ENCODE assay signal across 25 cellular contexts in genomic region chr3:181824961-181825360, GRCh38.
"Had no signal": no experiment of that assay in that cellular context is flagged by ENCODE, and none has a peak within 500 bp of the region (broad histone marks: within the 10 kb centered on the region; RNA-seq: fewer than 3 reads in every experiment).

No MANE protein-coding gene starts in this region.

- DNase-seq: activated CD4-positive, alpha-beta T cell treated with anti-CD3 and anti-CD28 coated beads for 36 hours; activated CD4-positive, alpha-beta T cell treated with anti-CD3 and anti-CD28 coated beads, Interleukin-2, amount 50 U/mL, for 1 hour; activated CD8-positive, alpha-beta memory T cell treated with anti-CD3 and anti-CD28 coated beads, Interleukin-2, amount 50 U/mL, for 4 hours; activated CD8-positive, alpha-beta T cell treated with anti-CD3 and anti-CD28 coated beads for 36 hours; activated gamma-delta T cell treated with Interleukin-2 at 50 U/mL for 16 hours; activated naive CD4-positive, alpha-beta T cell treated with anti-CD3 and anti-CD28 coated beads, Interleukin-2, amount 10 ng/mL, durations not matched to agents 7 days and 5 days; activated naive CD8-positive, alpha-beta T cell treated with anti-CD3 and anti-CD28 coated beads for 36 hours; activated T-cell treated with anti-CD3 and anti-CD28 coated beads, Interleukin-2, amount 50 U/mL, for 72 hours; brain microvascular endothelial cell; NCI-H1092; NCI-H1417; NCI-H2081; NCI-H446; NCI-H524; OCI-M1; Peyer's patch; Right ventricle myocardium superior; SJCRH30; SK-N-SH; T-helper 1 cell had no signal

- H3K27ac ChIP-seq: brain microvascular endothelial cell, cardiac muscle cell, KMS-11, Peyer's patch, RWPE1, SJCRH30, VCaP had no signal

- H3K9ac ChIP-seq: KMS-11, SK-N-SH had no signal

- H3K27me3 ChIP-seq: brain microvascular endothelial cell, cardiac muscle cell, Peyer's patch, SJCRH30 had no signal

- ATAC-seq: activated CD4-positive, alpha-beta T cell treated with anti-CD3 and anti-CD28 coated beads for 36 hours; activated CD8-positive, alpha-beta T cell treated with anti-CD3 and anti-CD28 coated beads for 36 hours; activated T-cell treated with anti-CD3 and anti-CD28 coated beads, Interleukin-2, amount 50 U/mL, for 72 hours had no signal

- H3K4me3 Mint-ChIP-seq: activated CD4-positive, alpha-beta T cell treated with anti-CD3 and anti-CD28 coated beads for 36 hours; activated CD8-positive, alpha-beta T cell treated with anti-CD3 and anti-CD28 coated beads for 36 hours; activated naive CD4-positive, alpha-beta T cell treated with anti-CD3 and anti-CD28 coated beads, Interleukin-2, amount 10 ng/mL, durations not matched to agents 7 days and 5 days; activated naive CD8-positive, alpha-beta T cell treated with anti-CD3 and anti-CD28 coated beads for 36 hours; activated T-cell treated with anti-CD3 and anti-CD28 coated beads, Interleukin-2, amount 50 U/mL, for 72 hours had no signal

- H3K4me2 ChIP-seq: KMS-11, SK-N-SH had no signal

- H3K4me1 ChIP-seq: Peyer's patch, SJCRH30 had no signal

- H3K27me3 Mint-ChIP-seq: activated CD8-positive, alpha-beta T cell treated with anti-CD3 and anti-CD28 coated beads for 36 hours; activated naive CD4-positive, alpha-beta T cell treated with anti-CD3 and anti-CD28 coated beads, Interleukin-2, amount 10 ng/mL, durations not matched to agents 7 days and 5 days; activated naive CD8-positive, alpha-beta T cell treated with anti-CD3 and anti-CD28 coated beads for 36 hours had no signal

- H3K36me3 Mint-ChIP-seq: activated naive CD4-positive, alpha-beta T cell treated with anti-CD3 and anti-CD28 coated beads, Interleukin-2, amount 10 ng/mL, durations not matched to agents 7 days and 5 days; activated naive CD8-positive, alpha-beta T cell treated with anti-CD3 and anti-CD28 coated beads for 36 hours had no signal

- H3K4me1 Mint-ChIP-seq: activated CD4-positive, alpha-beta T cell treated with anti-CD3 and anti-CD28 coated beads for 36 hours; activated naive CD4-positive, alpha-beta T cell treated with anti-CD3 and anti-CD28 coated beads, Interleukin-2, amount 10 ng/mL, durations not matched to agents 7 days and 5 days; activated naive CD8-positive, alpha-beta T cell treated with anti-CD3 and anti-CD28 coated beads for 36 hours had no signal

- H3K4me3 ChIP-seq: cardiac muscle cell, Peyer's patch, SJCRH30 had no signal

- H3K27ac Mint-ChIP-seq: activated CD4-positive, alpha-beta T cell treated with anti-CD3 and anti-CD28 coated beads for 36 hours; activated CD8-positive, alpha-beta T cell treated with anti-CD3 and anti-CD28 coated beads for 36 hours; activated naive CD4-positive, alpha-beta T cell treated with anti-CD3 and anti-CD28 coated beads, Interleukin-2, amount 10 ng/mL, durations not matched to agents 7 days and 5 days; activated naive CD8-positive, alpha-beta T cell treated with anti-CD3 and anti-CD28 coated beads for 36 hours; activated T-cell treated with anti-CD3 and anti-CD28 coated beads, Interleukin-2, amount 50 U/mL, for 72 hours; activated T-helper 2 cell treated with anti-CD3 and anti-CD28 coated beads, Interferon-gamma antibody, Interleukin-2, Interleukin-4, amounts not matched to agents 10 μg/mL and 5 μg/mL and 100 μg/mL, durations not matched to agents 14 hours and 24 hours and 36 hours had no signal

- H3K36me3 ChIP-seq: brain microvascular endothelial cell, cardiac muscle cell, Peyer's patch, SJCRH30 had no signal

- H3K9me3 Mint-ChIP-seq: activated naive CD8-positive, alpha-beta T cell treated with anti-CD3 and anti-CD28 coated beads for 36 hours; activated T-helper 2 cell treated with anti-CD3 and anti-CD28 coated beads, Interferon-gamma antibody, Interleukin-2, Interleukin-4, amounts not matched to agents 10 μg/mL and 5 μg/mL and 100 μg/mL, durations not matched to agents 14 hours and 24 hours and 36 hours had no signal

- H3K9me3 ChIP-seq: Peyer's patch, SJCRH30, SK-N-SH had no signal
